1 cellular context compared by ENCODE assay signal in the genomic region with DNA sequence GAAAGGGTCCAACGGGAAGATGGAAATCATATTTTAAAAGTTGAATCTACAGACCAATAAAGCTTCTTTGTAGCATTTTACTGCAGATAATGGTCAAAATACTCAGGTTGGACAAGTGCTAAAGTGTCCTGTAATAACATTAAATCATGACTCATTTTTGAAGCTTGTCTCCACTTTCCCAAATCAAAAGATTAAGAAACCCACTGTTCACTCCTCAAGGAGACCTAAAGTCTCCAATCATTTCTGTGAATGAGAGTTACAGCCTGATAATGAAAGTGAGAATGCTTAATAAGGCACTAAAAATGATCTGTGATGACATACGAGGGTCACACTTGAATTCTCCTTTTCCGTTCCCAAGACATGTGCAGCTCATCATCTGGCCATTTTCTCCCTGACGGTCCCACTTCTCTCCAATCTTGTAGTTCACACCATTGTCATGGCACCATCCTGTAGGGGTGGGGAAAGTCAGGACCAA.
TF ChIP-seq lines count a peak whose summit lies in the region.

No MANE protein-coding gene starts in this region.

TF ChIP-seq in GM12878, 131 proteins besides CTCF, POLR2A, EP300 and RAD21 (continues in another document):
- TF ChIP-seq GATAD2B (conservative IDR thresholded peaks at IDR 0.05; ENCODE audit: low read depth): no peak
- TF ChIP-seq, protein P1, sequence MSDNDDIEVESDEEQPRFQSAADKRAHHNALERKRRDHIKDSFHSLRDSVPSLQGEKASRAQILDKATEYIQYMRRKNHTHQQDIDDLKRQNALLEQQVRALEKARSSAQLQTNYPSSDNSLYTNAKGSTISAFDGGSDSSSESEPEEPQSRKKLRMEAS (IDR thresholded peaks at IDR 0.05; ENCODE audit: low read depth, low read length): no peak
- TF ChIP-seq KLF5 (IDR thresholded peaks at IDR 0.05; ENCODE audit: partially characterized antibody): no peak
- TF ChIP-seq RAD51 (IDR thresholded peaks at IDR 0.05): no peak
- no peak for TF ChIP-seq SIN3A (IDR thresholded peaks at IDR 0.05; ENCODE audit: low read depth, low read length)
- TF ChIP-seq ZSCAN29 (IDR thresholded peaks at IDR 0.05): no peak
- TF ChIP-seq MTA2 (IDR thresholded peaks at IDR 0.05; ENCODE audit: low read depth): peak; percentile 71; the same call in 1 of the 2 replicates
- no peak for TF ChIP-seq STAT1 (conservative IDR thresholded peaks at IDR 0.05)
- TF ChIP-seq, protein P2, sequence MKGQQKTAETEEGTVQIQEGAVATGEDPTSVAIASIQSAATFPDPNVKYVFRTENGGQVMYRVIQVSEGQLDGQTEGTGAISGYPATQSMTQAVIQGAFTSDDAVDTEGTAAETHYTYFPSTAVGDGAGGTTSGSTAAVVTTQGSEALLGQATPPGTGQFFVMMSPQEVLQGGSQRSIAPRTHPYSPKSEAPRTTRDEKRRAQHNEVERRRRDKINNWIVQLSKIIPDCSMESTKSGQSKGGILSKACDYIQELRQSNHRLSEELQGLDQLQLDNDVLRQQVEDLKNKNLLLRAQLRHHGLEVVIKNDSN (IDR thresholded peaks at IDR 0.05; ENCODE audit: borderline replicate concordance, extremely low read length, insufficient read depth, low read depth, low read length): no peak
- no peak for TF ChIP-seq NBN (IDR thresholded peaks at IDR 0.05)
- no peak for TF ChIP-seq ZNF207 (IDR thresholded peaks at IDR 0.05; ENCODE audit: borderline replicate concordance)
- no peak for TF ChIP-seq NR2F1 (conservative IDR thresholded peaks at IDR 0.05)
- TF ChIP-seq TCF7 (IDR thresholded peaks at IDR 0.05; ENCODE audit: borderline replicate concordance): no peak
- TF ChIP-seq KDM1A (IDR thresholded peaks at IDR 0.05; ENCODE audit: borderline replicate concordance): no peak
- TF ChIP-seq NR2C2 (IDR thresholded peaks at IDR 0.05; ENCODE audit: borderline replicate concordance, control insufficient read depth, insufficient read length, low read depth): no peak
- TF ChIP-seq, protein P3, sequence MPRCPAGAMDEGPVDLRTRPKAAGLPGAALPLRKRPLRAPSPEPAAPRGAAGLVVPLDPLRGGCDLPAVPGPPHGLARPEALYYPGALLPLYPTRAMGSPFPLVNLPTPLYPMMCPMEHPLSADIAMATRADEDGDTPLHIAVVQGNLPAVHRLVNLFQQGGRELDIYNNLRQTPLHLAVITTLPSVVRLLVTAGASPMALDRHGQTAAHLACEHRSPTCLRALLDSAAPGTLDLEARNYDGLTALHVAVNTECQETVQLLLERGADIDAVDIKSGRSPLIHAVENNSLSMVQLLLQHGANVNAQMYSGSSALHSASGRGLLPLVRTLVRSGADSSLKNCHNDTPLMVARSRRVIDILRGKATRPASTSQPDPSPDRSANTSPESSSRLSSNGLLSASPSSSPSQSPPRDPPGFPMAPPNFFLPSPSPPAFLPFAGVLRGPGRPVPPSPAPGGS (IDR thresholded peaks at IDR 0.05; ENCODE audit: borderline replicate concordance, insufficient read depth, low read depth, low read length, poor library complexity, severe bottlenecking): no peak
- TF ChIP-seq BHLHE40 (IDR thresholded peaks at IDR 0.05; ENCODE audit: borderline replicate concordance in 1 of 2, low read depth in 2 of 2, low read length in 1 of 2): peak in 1 of 2 experiments; percentile 57; a peak in 1 of 4 replicates
- no peak for TF ChIP-seq ZBTB33 (IDR thresholded peaks at IDR 0.05)
- TF ChIP-seq USF2 (IDR thresholded peaks at IDR 0.05; ENCODE audit: borderline replicate concordance, low read depth, low read length): no peak
- TF ChIP-seq, protein P4, sequence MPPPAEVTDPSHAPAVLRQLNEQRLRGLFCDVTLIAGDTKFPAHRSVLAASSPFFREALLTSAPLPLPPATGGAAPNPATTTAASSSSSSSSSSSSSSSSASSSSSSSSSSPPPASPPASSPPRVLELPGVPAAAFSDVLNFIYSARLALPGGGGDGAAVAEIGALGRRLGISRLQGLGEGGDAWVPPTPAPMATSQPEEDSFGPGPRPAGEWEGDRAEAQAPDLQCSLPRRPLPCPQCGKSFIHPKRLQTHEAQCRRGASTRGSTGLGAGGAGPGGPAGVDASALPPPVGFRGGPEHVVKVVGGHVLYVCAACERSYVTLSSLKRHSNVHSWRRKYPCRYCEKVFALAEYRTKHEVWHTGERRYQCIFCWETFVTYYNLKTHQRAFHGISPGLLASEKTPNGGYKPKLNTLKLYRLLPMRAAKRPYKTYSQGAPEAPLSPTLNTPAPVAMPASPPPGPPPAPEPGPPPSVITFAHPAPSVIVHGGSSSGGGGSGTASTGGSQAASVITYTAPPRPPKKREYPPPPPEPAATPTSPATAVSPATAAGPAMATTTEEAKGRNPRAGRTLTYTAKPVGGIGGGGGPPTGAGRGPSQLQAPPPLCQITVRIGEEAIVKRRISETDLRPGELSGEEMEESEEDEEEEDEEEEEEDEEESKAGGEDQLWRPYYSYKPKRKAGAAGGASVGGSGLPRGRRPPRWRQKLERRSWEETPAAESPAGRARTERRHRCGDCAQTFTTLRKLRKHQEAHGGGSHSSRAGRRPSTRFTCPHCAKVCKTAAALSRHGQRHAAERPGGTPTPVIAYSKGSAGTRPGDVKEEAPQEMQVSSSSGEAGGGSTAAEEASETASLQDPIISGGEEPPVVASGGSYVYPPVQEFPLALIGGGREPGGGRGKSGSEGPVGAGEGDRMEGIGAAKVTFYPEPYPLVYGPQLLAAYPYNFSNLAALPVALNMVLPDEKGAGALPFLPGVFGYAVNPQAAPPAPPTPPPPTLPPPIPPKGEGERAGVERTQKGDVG (CRISPR knock-in tag; IDR thresholded peaks at IDR 0.05): no peak
- TF ChIP-seq, protein P5, sequence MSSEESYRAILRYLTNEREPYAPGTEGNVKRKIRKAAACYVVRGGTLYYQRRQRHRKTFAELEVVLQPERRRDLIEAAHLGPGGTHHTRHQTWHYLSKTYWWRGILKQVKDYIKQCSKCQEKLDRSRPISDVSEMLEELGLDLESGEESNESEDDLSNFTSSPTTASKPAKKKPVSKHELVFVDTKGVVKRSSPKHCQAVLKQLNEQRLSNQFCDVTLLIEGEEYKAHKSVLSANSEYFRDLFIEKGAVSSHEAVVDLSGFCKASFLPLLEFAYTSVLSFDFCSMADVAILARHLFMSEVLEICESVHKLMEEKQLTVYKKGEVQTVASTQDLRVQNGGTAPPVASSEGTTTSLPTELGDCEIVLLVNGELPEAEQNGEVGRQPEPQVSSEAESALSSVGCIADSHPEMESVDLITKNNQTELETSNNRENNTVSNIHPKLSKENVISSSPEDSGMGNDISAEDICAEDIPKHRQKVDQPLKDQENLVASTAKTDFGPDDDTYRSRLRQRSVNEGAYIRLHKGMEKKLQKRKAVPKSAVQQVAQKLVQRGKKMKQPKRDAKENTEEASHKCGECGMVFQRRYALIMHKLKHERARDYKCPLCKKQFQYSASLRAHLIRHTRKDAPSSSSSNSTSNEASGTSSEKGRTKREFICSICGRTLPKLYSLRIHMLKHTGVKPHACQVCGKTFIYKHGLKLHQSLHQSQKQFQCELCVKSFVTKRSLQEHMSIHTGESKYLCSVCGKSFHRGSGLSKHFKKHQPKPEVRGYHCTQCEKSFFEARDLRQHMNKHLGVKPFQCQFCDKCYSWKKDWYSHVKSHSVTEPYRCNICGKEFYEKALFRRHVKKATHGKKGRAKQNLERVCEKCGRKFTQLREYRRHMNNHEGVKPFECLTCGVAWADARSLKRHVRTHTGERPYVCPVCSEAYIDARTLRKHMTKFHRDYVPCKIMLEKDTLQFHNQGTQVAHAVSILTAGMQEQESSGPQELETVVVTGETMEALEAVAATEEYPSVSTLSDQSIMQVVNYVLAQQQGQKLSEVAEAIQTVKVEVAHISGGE (CRISPR knock-in tag; IDR thresholded peaks at IDR 0.05): no peak
- TF ChIP-seq POLR2AphosphoS5 (IDR thresholded peaks at IDR 0.05; ENCODE audit: low read length): no peak
- TF ChIP-seq PAX5 (IDR thresholded peaks at IDR 0.05; ENCODE audit: borderline replicate concordance, low read depth, low read length): 0 out of 2 replicates have a peak, but pooled peaks have one; percentile 14
- TF ChIP-seq ATF3 (IDR thresholded peaks at IDR 0.05; ENCODE audit: borderline replicate concordance, extremely low read depth, low read depth, low read length): no peak
- no peak for TF ChIP-seq MYC (IDR thresholded peaks at IDR 0.05; ENCODE audit: insufficient read depth, insufficient read length, insufficient replicate concordance, low read length, severe bottlenecking)
- no peak for TF ChIP-seq E2F8 (IDR thresholded peaks at IDR 0.05; ENCODE audit: low read depth, partially characterized antibody)
- no peak for TF ChIP-seq SMAD1 (IDR thresholded peaks at IDR 0.05; ENCODE audit: low read depth, partially characterized antibody)
- no peak for TF ChIP-seq MTA3 (IDR thresholded peaks at IDR 0.05; ENCODE audit: borderline replicate concordance, low read length)
- peak; percentile 51; the same call in 1 of the 2 replicates for TF ChIP-seq ATF7 (IDR thresholded peaks at IDR 0.05; ENCODE audit: low read depth)
- TF ChIP-seq NFIC (IDR thresholded peaks at IDR 0.05; ENCODE audit: low read depth, low read length): no peak
- TF ChIP-seq, protein P6, sequence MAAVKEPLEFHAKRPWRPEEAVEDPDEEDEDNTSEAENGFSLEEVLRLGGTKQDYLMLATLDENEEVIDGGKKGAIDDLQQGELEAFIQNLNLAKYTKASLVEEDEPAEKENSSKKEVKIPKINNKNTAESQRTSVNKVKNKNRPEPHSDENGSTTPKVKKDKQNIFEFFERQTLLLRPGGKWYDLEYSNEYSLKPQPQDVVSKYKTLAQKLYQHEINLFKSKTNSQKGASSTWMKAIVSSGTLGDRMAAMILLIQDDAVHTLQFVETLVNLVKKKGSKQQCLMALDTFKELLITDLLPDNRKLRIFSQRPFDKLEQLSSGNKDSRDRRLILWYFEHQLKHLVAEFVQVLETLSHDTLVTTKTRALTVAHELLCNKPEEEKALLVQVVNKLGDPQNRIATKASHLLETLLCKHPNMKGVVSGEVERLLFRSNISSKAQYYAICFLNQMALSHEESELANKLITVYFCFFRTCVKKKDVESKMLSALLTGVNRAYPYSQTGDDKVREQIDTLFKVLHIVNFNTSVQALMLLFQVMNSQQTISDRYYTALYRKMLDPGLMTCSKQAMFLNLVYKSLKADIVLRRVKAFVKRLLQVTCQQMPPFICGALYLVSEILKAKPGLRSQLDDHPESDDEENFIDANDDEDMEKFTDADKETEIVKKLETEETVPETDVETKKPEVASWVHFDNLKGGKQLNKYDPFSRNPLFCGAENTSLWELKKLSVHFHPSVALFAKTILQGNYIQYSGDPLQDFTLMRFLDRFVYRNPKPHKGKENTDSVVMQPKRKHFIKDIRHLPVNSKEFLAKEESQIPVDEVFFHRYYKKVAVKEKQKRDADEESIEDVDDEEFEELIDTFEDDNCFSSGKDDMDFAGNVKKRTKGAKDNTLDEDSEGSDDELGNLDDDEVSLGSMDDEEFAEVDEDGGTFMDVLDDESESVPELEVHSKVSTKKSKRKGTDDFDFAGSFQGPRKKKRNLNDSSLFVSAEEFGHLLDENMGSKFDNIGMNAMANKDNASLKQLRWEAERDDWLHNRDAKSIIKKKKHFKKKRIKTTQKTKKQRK (IDR thresholded peaks at IDR 0.05; ENCODE audit: low read depth, low read length): no peak
- TF ChIP-seq ZNF622 (IDR thresholded peaks at IDR 0.05): no peak
- TF ChIP-seq, protein P7, sequence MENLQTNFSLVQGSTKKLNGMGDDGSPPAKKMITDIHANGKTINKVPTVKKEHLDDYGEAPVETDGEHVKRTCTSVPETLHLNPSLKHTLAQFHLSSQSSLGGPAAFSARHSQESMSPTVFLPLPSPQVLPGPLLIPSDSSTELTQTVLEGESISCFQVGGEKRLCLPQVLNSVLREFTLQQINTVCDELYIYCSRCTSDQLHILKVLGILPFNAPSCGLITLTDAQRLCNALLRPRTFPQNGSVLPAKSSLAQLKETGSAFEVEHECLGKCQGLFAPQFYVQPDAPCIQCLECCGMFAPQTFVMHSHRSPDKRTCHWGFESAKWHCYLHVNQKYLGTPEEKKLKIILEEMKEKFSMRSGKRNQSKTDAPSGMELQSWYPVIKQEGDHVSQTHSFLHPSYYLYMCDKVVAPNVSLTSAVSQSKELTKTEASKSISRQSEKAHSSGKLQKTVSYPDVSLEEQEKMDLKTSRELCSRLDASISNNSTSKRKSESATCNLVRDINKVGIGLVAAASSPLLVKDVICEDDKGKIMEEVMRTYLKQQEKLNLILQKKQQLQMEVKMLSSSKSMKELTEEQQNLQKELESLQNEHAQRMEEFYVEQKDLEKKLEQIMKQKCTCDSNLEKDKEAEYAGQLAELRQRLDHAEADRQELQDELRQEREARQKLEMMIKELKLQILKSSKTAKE (IDR thresholded peaks at IDR 0.05; ENCODE audit: low read depth, poor library complexity, severe bottlenecking): no peak
